ENCODE assay signal across 1 cellular context in genomic region chr6:36666726-36667591, GRCh38.
TF ChIP-seq lines count a peak whose summit lies in the region.

No MANE protein-coding gene starts in this region.

TF ChIP-seq in HEK293, 187 proteins besides CTCF, POLR2A, EP300 and RAD21 (continued from another document and continues in another):
- TF ChIP-seq PRDM2 (tag by site-specific recombination; IDR thresholded peaks at IDR 0.05; ENCODE audit: borderline replicate concordance) = no peak
- no peak for TF ChIP-seq ZNF19 (tag by site-specific recombination; IDR thresholded peaks at IDR 0.05; ENCODE audit: low read depth)
- no peak for TF ChIP-seq ZNF426 (tag by site-specific recombination; IDR thresholded peaks at IDR 0.05)
- TF ChIP-seq, protein P1, sequence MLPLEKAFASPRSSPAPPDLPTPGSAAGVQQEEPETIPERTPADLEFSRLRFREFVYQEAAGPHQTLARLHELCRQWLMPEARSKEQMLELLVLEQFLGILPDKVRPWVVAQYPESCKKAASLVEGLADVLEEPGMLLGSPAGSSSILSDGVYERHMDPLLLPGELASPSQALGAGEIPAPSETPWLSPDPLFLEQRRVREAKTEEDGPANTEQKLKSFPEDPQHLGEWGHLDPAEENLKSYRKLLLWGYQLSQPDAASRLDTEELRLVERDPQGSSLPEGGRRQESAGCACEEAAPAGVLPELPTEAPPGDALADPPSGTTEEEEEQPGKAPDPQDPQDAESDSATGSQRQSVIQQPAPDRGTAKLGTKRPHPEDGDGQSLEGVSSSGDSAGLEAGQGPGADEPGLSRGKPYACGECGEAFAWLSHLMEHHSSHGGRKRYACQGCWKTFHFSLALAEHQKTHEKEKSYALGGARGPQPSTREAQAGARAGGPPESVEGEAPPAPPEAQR (tag by site-specific recombination; IDR thresholded peaks at IDR 0.05) = no peak
- no peak for TF ChIP-seq ZNF239 (tag by site-specific recombination; IDR thresholded peaks at IDR 0.05)
- no peak for TF ChIP-seq ZFP41 (tag by site-specific recombination; IDR thresholded peaks at IDR 0.05; ENCODE audit: borderline replicate concordance)
- TF ChIP-seq ZBTB17 (tag by site-specific recombination; IDR thresholded peaks at IDR 0.05) = peak; percentile 93
- no peak for TF ChIP-seq ZNF549 (tag by site-specific recombination; IDR thresholded peaks at IDR 0.05)
- TF ChIP-seq AEBP2 (tag by site-specific recombination; IDR thresholded peaks at IDR 0.05; ENCODE audit: borderline replicate concordance) = no peak
- peak; percentile 90 for TF ChIP-seq SP7 (tag by site-specific recombination; IDR thresholded peaks at IDR 0.05)
- peak; percentile 77 for TF ChIP-seq ZNF335 (tag by site-specific recombination; conservative IDR thresholded peaks at IDR 0.05)
- TF ChIP-seq ZNF146 (tag by site-specific recombination; IDR thresholded peaks at IDR 0.05) = no peak
- TF ChIP-seq PRDM10 (tag by site-specific recombination; IDR thresholded peaks at IDR 0.05) = peak; percentile 93
- 0 out of 2 replicates have a peak, but pooled peaks have one; percentile 51 for TF ChIP-seq ZNF449 (tag by site-specific recombination; IDR thresholded peaks at IDR 0.05)
- peak; percentile 48; the same call in 1 of the 2 replicates for TF ChIP-seq ZNF558 (tag by site-specific recombination; IDR thresholded peaks at IDR 0.05)
- TF ChIP-seq ZNF324 (tag by site-specific recombination; IDR thresholded peaks at IDR 0.05) = 0 out of 2 replicates have a peak, but pooled peaks have one; percentile 77
- no peak for TF ChIP-seq ZNF555 (tag by site-specific recombination; conservative IDR thresholded peaks at IDR 0.05)
- TF ChIP-seq ZSCAN4 (tag by site-specific recombination; IDR thresholded peaks at IDR 0.05) = peak; percentile 54
- no peak for TF ChIP-seq ZNF175 (tag by site-specific recombination; IDR thresholded peaks at IDR 0.05)
- TF ChIP-seq SP3 (tag by site-specific recombination; IDR thresholded peaks at IDR 0.05) = no peak; the same call in 1 of the 2 replicates
- TF ChIP-seq ZBTB10 (tag by site-specific recombination; IDR thresholded peaks at IDR 0.05) = no peak
- TF ChIP-seq ZBTB48 (tag by site-specific recombination; IDR thresholded peaks at IDR 0.05) = peak; percentile 60
- no peak for TF ChIP-seq ZNF624 (tag by site-specific recombination; IDR thresholded peaks at IDR 0.05)
- no peak for TF ChIP-seq ZNF266 (tag by site-specific recombination; IDR thresholded peaks at IDR 0.05; ENCODE audit: low read depth)
- no peak for TF ChIP-seq KLF7 (tag by site-specific recombination; IDR thresholded peaks at IDR 0.05; ENCODE audit: borderline replicate concordance)
- no peak for TF ChIP-seq ZFP69B (tag by site-specific recombination; IDR thresholded peaks at IDR 0.05)
- TF ChIP-seq ZNF24 (tag by site-specific recombination; IDR thresholded peaks at IDR 0.05) = peak; percentile 92
- peak; percentile 45; the same call in 1 of the 2 replicates for TF ChIP-seq ZNF394 (tag by site-specific recombination; IDR thresholded peaks at IDR 0.05; ENCODE audit: borderline replicate concordance)
- no peak for TF ChIP-seq ZNF211 (tag by site-specific recombination; IDR thresholded peaks at IDR 0.05; ENCODE audit: low read depth)
- TF ChIP-seq KLF17 (tag by site-specific recombination; IDR thresholded peaks at IDR 0.05) = peak; percentile 59; the same call in 1 of the 2 replicates
- TF ChIP-seq, protein P2, sequence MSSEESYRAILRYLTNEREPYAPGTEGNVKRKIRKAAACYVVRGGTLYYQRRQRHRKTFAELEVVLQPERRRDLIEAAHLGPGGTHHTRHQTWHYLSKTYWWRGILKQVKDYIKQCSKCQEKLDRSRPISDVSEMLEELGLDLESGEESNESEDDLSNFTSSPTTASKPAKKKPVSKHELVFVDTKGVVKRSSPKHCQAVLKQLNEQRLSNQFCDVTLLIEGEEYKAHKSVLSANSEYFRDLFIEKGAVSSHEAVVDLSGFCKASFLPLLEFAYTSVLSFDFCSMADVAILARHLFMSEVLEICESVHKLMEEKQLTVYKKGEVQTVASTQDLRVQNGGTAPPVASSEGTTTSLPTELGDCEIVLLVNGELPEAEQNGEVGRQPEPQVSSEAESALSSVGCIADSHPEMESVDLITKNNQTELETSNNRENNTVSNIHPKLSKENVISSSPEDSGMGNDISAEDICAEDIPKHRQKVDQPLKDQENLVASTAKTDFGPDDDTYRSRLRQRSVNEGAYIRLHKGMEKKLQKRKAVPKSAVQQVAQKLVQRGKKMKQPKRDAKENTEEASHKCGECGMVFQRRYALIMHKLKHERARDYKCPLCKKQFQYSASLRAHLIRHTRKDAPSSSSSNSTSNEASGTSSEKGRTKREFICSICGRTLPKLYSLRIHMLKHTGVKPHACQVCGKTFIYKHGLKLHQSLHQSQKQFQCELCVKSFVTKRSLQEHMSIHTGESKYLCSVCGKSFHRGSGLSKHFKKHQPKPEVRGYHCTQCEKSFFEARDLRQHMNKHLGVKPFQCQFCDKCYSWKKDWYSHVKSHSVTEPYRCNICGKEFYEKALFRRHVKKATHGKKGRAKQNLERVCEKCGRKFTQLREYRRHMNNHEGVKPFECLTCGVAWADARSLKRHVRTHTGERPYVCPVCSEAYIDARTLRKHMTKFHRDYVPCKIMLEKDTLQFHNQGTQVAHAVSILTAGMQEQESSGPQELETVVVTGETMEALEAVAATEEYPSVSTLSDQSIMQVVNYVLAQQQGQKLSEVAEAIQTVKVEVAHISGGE (tag by site-specific recombination; conservative IDR thresholded peaks at IDR 0.05; ENCODE audit: low read depth) = no peak
- TF ChIP-seq ZNF560 (tag by site-specific recombination; IDR thresholded peaks at IDR 0.05; ENCODE audit: borderline replicate concordance) = no peak
- TF ChIP-seq ZNF354C (tag by site-specific recombination; IDR thresholded peaks at IDR 0.05; ENCODE audit: borderline replicate concordance, low read depth) = no peak
- no peak for TF ChIP-seq ZNF837 (tag by site-specific recombination; IDR thresholded peaks at IDR 0.05)
